ENCODE assay signal across 8 cellular contexts in genomic region chr11:73982990-73983763, GRCh38. TPM values are rescaled to one million over a fixed set of nuclear protein-coding genes. Genes with fewer than 3 reads are reported as not detected.
DNase-seq lines count a peak whose midpoint lies in the region; ATAC-seq and TF ChIP-seq lines count a peak whose summit lies in the region.

No MANE protein-coding gene starts in this region.

- H3K4me2 ChIP-seq in hepatocyte = peak overlapping the region; percentile 95

- H3K9ac ChIP-seq in rectal smooth muscle tissue (ENCODE audit: low read length) = peak overlapping the region; percentile 72

- H3K4me1 ChIP-seq in hepatocyte (ENCODE audit: insufficient read depth) = peaks cover 6% of the 10 kb centered on the region
- no peaks in the 10 kb centered on the region for H3K4me1 ChIP-seq in rectal smooth muscle tissue (ENCODE audit: control insufficient read depth, insufficient read depth, low read length)
- H3K4me1 ChIP-seq in vagina = peaks cover 17% of the 10 kb centered on the region

- H3K27me3 ChIP-seq in hepatocyte (no peaks in the 10 kb centered on the region), rectal smooth muscle tissue (ENCODE audit: control insufficient read depth, insufficient read depth, low read length) (no peaks in the 10 kb centered on the region), vagina (no peaks in the 10 kb centered on the region)

- TF ChIP-seq POLR2A in GM18505 (IDR thresholded peaks at IDR 0.05; ENCODE audit: borderline replicate concordance, extremely low read depth, insufficient read depth, insufficient read length) (peak; percentile 88), vagina (IDR thresholded peaks at IDR 0.05) (peak in 1 of 2 donors; percentile 12)

- no peaks in the 10 kb centered on the region for H3K9me2 ChIP-seq in hepatocyte (replicated peaks; ENCODE audit: insufficient read depth)

- 3% methylated on average over 59 of the region's 59 CpGs for WGBS in hepatocyte (ENCODE audit: low lambda C conversion rate, missing lambda C conversion rate)

- H4K20me1 ChIP-seq in hepatocyte (ENCODE audit: insufficient read depth, poor library complexity, severe bottlenecking) = no peaks in the 10 kb centered on the region

- H3K4me3 ChIP-seq in hepatocyte (peak overlapping the region; percentile 55), rectal smooth muscle tissue (ENCODE audit: low read length) (peak overlapping the region; percentile 83), vagina (peak overlapping the region; percentile 60 to 64)

- H3K36me3 ChIP-seq in hepatocyte (replicated peaks; ENCODE audit: insufficient read depth, low read depth) = no peaks in the 10 kb centered on the region
- H3K36me3 ChIP-seq in rectal smooth muscle tissue (ENCODE audit: control insufficient read depth, insufficient read depth, low read length) = peaks cover 5% of the 10 kb centered on the region
- H3K36me3 ChIP-seq in vagina = no peaks in the 10 kb centered on the region

- ATAC-seq in GM18505 (IDR thresholded peaks at IDR 0.05; ENCODE audit: unreplicated experiment) = peak; percentile 65
- peak; percentile 62 for ATAC-seq in HG02938 (IDR thresholded peaks at IDR 0.05; ENCODE audit: unreplicated experiment)

- no peaks in the 10 kb centered on the region for H3K79me2 ChIP-seq in hepatocyte

- peak; percentile 89 to 92 for DNase-seq in NCI-H187 (lab: John Stamatoyannopoulos, UW)
- peak; percentile 83 to 98 (median 90) for DNase-seq in T-helper 2 cell
- DNase-seq in anterior cingulate cortex (lab: John Stamatoyannopoulos, UW) = peak; percentile 29 to 96 (median 90)
- DNase-seq in hepatocyte (ENCODE audit: low spot score) = peak; percentile 89
- peak in 1 of 2 donors; percentile 92 for DNase-seq in vagina (ENCODE audit: extremely low spot score in 2 of 2)

- peak overlapping the region; percentile 98 for H2AFZ ChIP-seq in hepatocyte

- H3K9me3 ChIP-seq in hepatocyte (ENCODE audit: low read depth) = no peaks in the 10 kb centered on the region
- no peaks in the 10 kb centered on the region for H3K9me3 ChIP-seq in vagina

- peak overlapping the region; percentile 84 for H3K27ac ChIP-seq in hepatocyte
- H3K27ac ChIP-seq in rectal smooth muscle tissue (ENCODE audit: low read depth, low read length) = peak overlapping the region; percentile 80
- H3K27ac ChIP-seq in vagina = peak overlapping the region; percentile 42

- TF ChIP-seq CTCF in hepatocyte (IDR thresholded peaks at IDR 0.05; ENCODE audit: poor library complexity) = no peak
- no peak for TF ChIP-seq CTCF in vagina (IDR thresholded peaks at IDR 0.05)

- intact Hi-C loops in vagina (cut with DNase I) = no loop called here

RNA-seq across cellular contexts. Expression of gene UCP2, which starts 0.5 kb away (rescaled TPM):
- total RNA-seq in hepatocyte = 8.0 and 9.3 TPM in 2 replicates
- 34.9 and 60.7 TPM in 2 replicates for polyA plus RNA-seq in hepatocyte
- total RNA-seq in vagina = 51.3 TPM

RNA-seq across cellular contexts. Expression of gene UCP3, which starts 25.7 kb away (rescaled TPM):
- total RNA-seq in hepatocyte = 0.36 and 0.80 TPM in 2 replicates
- not detected in 2 replicates for polyA plus RNA-seq in hepatocyte
- total RNA-seq in vagina = 1.2 TPM

RNA-seq across cellular contexts. Expression of gene DNAJB13, which starts 32.4 kb away (rescaled TPM):
- 0.70 TPM in 1 of 2 replicates, not detected in the other for total RNA-seq in hepatocyte
- polyA plus RNA-seq in hepatocyte = 0.18 TPM in 1 of 2 replicates, not detected in the other
- not detected for total RNA-seq in vagina
